8 cellular contexts compared by ENCODE assay signal in genomic region chr11:8871283-8871775, GRCh38. TPM values are rescaled to one million over a fixed set of nuclear protein-coding genes. Genes with fewer than 3 reads are reported as not detected.
DNase-seq lines count a peak whose midpoint lies in the region; ATAC-seq and TF ChIP-seq lines count a peak whose summit lies in the region.

No MANE protein-coding gene starts in this region.

- no peaks in the 10 kb centered on the region for H3K9me3 Mint-ChIP-seq in IgD-negative memory B cell
- H3K9me3 Mint-ChIP-seq in activated CD4-positive, alpha-beta memory T cell treated with anti-CD3 and anti-CD28 coated beads, Interleukin-2, amount 10 ng/mL, durations not matched to agents 7 days and 5 days = no peaks in the 10 kb centered on the region

- H3K4me1 Mint-ChIP-seq in IgD-negative memory B cell = peaks cover 9 to 25% (median 11%) of the 10 kb centered on the region in 3 donors
- H3K4me1 Mint-ChIP-seq in activated CD4-positive, alpha-beta memory T cell treated with anti-CD3 and anti-CD28 coated beads, Interleukin-2, amount 10 ng/mL, durations not matched to agents 7 days and 5 days = peaks cover 16% of the 10 kb centered on the region

- no peak overlapping the region for H3K23ac ChIP-seq in neuronal stem cell (ENCODE audit: low read depth, low read length, poor library complexity)

- no peaks in the 10 kb centered on the region for H3K79me1 ChIP-seq in neuronal stem cell (ENCODE audit: low read depth, low read length)

- no peak overlapping the region for H2AK5ac ChIP-seq in neuronal stem cell (ENCODE audit: low read depth, low read length)

- H2BK5ac ChIP-seq in neuronal stem cell (ENCODE audit: low read length) = peak overlapping the region; percentile 97

- CTCF ChIA-PET in activated CD4-positive, alpha-beta memory T cell treated with anti-CD3 and anti-CD28 coated beads, Interleukin-2, amount 10 ng/mL, durations not matched to agents 7 days and 5 days (lab: Charles Lee) = interaction anchor here (1.7 kb wide), 1 partner anchor 88 kb away, joined by 4 read pairs; no protein-coding TSS in a partner anchor

- 0% methylated on average over 2 to 4 of the region's 15 CpGs for WGBS in gastroesophageal sphincter (ENCODE audit: low coverage in 1 of 2), 2 donors
- WGBS in neuronal stem cell (ENCODE audit: extremely low coverage in 2 of 2, insufficient read length in 2 of 2, insufficient replicate concordance in 1 of 2), 2 donors = no CpG with 5 or more reads among the region's 15 CpGs

- POLR2A ChIA-PET in activated CD4-positive, alpha-beta memory T cell treated with anti-CD3 and anti-CD28 coated beads, Interleukin-2, amount 10 ng/mL, durations not matched to agents 7 days and 5 days (lab: Charles Lee) = interaction anchor here (1.4 kb wide), 1 partner anchor 11 kb away, joined by 3 read pairs; no protein-coding TSS in a partner anchor

- H3K27ac Mint-ChIP-seq in IgD-negative memory B cell = no peak overlapping the region
- H3K27ac Mint-ChIP-seq in activated CD4-positive, alpha-beta memory T cell treated with anti-CD3 and anti-CD28 coated beads, Interleukin-2, amount 10 ng/mL, durations not matched to agents 7 days and 5 days = no peak overlapping the region

- H3K18ac ChIP-seq in neuronal stem cell (ENCODE audit: low read length) = peak overlapping the region; percentile 99

- peak; percentile 71 for DNase-seq in D341Med (ENCODE audit: low spot score)
- DNase-seq in activated CD4-positive, alpha-beta memory T cell treated with anti-CD3 and anti-CD28 coated beads, Interleukin-2, amount 10 ng/mL, durations not matched to agents 7 days and 5 days = no peak
- DNase-seq in neuronal stem cell (ENCODE audit: low spot score) = peak; percentile 74
- no peak for DNase-seq in middle frontal gyrus (ENCODE audit: extremely low spot score, low spot score)

- no peak overlapping the region for H2BK12ac ChIP-seq in neuronal stem cell (ENCODE audit: low read length)

- H3K4me2 ChIP-seq in neuronal stem cell (ENCODE audit: insufficient read depth, low read length, poor library complexity, severe bottlenecking) = peak overlapping the region; percentile 66

- H3K9me3 ChIP-seq in gastroesophageal sphincter = no peaks in the 10 kb centered on the region
- H3K9me3 ChIP-seq in neuronal stem cell (replicated peaks in 1 of 2; ENCODE audit: control insufficient read depth in 2 of 2, insufficient read depth in 1 of 2, low read depth in 1 of 2, low read length in 2 of 2) = no peaks in the 10 kb centered on the region

- H2BK15ac ChIP-seq in neuronal stem cell (ENCODE audit: low read length) = no peak overlapping the region

- H3K4me1 ChIP-seq in gastroesophageal sphincter = peaks cover 0 to 58% (median 7%) of the 10 kb centered on the region in 3 donors
- peaks cover 11 to 16% of the 10 kb centered on the region in 2 donors for H3K4me1 ChIP-seq in neuronal stem cell (ENCODE audit: control insufficient read depth in 2 of 2, insufficient read depth in 1 of 2, low read depth in 1 of 2, low read length in 2 of 2)

- H2BK120ac ChIP-seq in neuronal stem cell (ENCODE audit: low read depth, low read length) = peak overlapping the region; percentile 88

- H3K4ac ChIP-seq in neuronal stem cell (ENCODE audit: low read length) = no peak overlapping the region

- peak overlapping the region; percentile 92 for H2AFZ ChIP-seq in neuronal stem cell (ENCODE audit: low read length)

- H3K36me3 Mint-ChIP-seq in IgD-negative memory B cell = no peaks in the 10 kb centered on the region
- no peaks in the 10 kb centered on the region for H3K36me3 Mint-ChIP-seq in activated CD4-positive, alpha-beta memory T cell treated with anti-CD3 and anti-CD28 coated beads, Interleukin-2, amount 10 ng/mL, durations not matched to agents 7 days and 5 days (ENCODE audit: low read depth)

- no peak overlapping the region for H3K9ac ChIP-seq in neuronal stem cell (ENCODE audit: low read depth, low read length, poor library complexity)

- H3K27me3 ChIP-seq in gastroesophageal sphincter = no peaks in the 10 kb centered on the region
- H3K27me3 ChIP-seq in neuronal stem cell (ENCODE audit: control insufficient read depth in 3 of 3, insufficient read depth in 3 of 3, low read depth in 1 of 3, low read length in 3 of 3) = no peaks in the 10 kb centered on the region

- TF ChIP-seq CTCF in gastroesophageal sphincter (IDR thresholded peaks at IDR 0.05) = no peak

- H3K4me3 Mint-ChIP-seq in IgD-negative memory B cell = peak overlapping the region; percentile 58 to 72 (median 61)
- peak overlapping the region; percentile 17 for H3K4me3 Mint-ChIP-seq in activated CD4-positive, alpha-beta memory T cell treated with anti-CD3 and anti-CD28 coated beads, Interleukin-2, amount 10 ng/mL, durations not matched to agents 7 days and 5 days

- no peak for TF ChIP-seq EP300 in gastroesophageal sphincter (IDR thresholded peaks at IDR 0.05)

- H3K27ac ChIP-seq in gastroesophageal sphincter (peak overlapping the region; percentile 70 to 93 (median 88)), neuronal stem cell (replicated peaks; ENCODE audit: low read length) (peak overlapping the region; percentile 90)

- TF ChIP-seq POLR2A in gastroesophageal sphincter (IDR thresholded peaks at IDR 0.05) = no peak

- peak overlapping the region; percentile 67 to 94 for H3K4me3 ChIP-seq in gastroesophageal sphincter
- peak overlapping the region; percentile 77 to 92 for H3K4me3 ChIP-seq in neuronal stem cell (ENCODE audit: low read length in 2 of 2)

- H4K91ac ChIP-seq in neuronal stem cell (ENCODE audit: low read depth, low read length, poor library complexity) = no peak overlapping the region

- H3K36me3 ChIP-seq in gastroesophageal sphincter (no peaks in the 10 kb centered on the region), neuronal stem cell (replicated peaks in 1 of 2; ENCODE audit: control insufficient read depth in 2 of 2, insufficient read depth in 2 of 2, low read length in 2 of 2) (no peaks in the 10 kb centered on the region)

- no peak overlapping the region for H4K8ac ChIP-seq in neuronal stem cell (ENCODE audit: low read depth, low read length)

- no peak overlapping the region for H3K14ac ChIP-seq in neuronal stem cell (ENCODE audit: low read length)

- H3K27me3 Mint-ChIP-seq in IgD-negative memory B cell = peaks cover 48% of the 10 kb centered on the region
- H3K27me3 Mint-ChIP-seq in activated CD4-positive, alpha-beta memory T cell treated with anti-CD3 and anti-CD28 coated beads, Interleukin-2, amount 10 ng/mL, durations not matched to agents 7 days and 5 days = peaks cover 59% of the 10 kb centered on the region

- ATAC-seq in gastroesophageal sphincter (peak; percentile 86), HG03139 (IDR thresholded peaks at IDR 0.05; ENCODE audit: unreplicated experiment) (no peak), GM18502 (IDR thresholded peaks at IDR 0.05; ENCODE audit: poor library complexity, unreplicated experiment) (no peak)

RNA-seq across cellular contexts. Expression of gene AKIP1, which starts 39.7 kb away (rescaled TPM):
- 5.3 TPM for polyA plus RNA-seq in IgD-negative memory B cell
- total RNA-seq in activated CD4-positive, alpha-beta memory T cell treated with anti-CD3 and anti-CD28 coated beads, Interleukin-2, amount 10 ng/mL, durations not matched to agents 7 days and 5 days = 10 to 100 TPM; 36.0 to 38.1 TPM
- total RNA-seq in gastroesophageal sphincter = 10 to 100 TPM; 31.5 to 63.9 (median 44.7) TPM
- 28.6 TPM for polyA plus RNA-seq in neuronal stem cell (2013, experiment 1 of 2)
- 28.9 TPM for polyA plus RNA-seq in neuronal stem cell (2013, experiment 2 of 2)

Comparison
In these comparisons a context has a peak if more than half of its experiments do, and no peak if none do; other contexts are left out.
1. DNase-seq: peak in D341Med (single experiment) and neuronal stem cell (single experiment); none in activated CD4-positive, alpha-beta memory T cell treated with anti-CD3 and anti-CD28 coated beads, Interleukin-2, amount 10 ng/mL, durations not matched to agents 7 days and 5 days (single experiment) and middle frontal gyrus (single experiment).